ENCODE assay signal across 1 cellular context in genomic region chr11:78079232-78080083, GRCh38.
TF ChIP-seq lines count a peak whose summit lies in the region.

Gene NDUFC2 (minus strand): TSS chr11:78079862. CDS start chr11:78079744, 118 bp downstream.

TF ChIP-seq in HEK293, 187 proteins besides CTCF, POLR2A, EP300 and RAD21 (continued from another document and continues in another):
- TF ChIP-seq ZNF777 (tag by site-specific recombination; IDR thresholded peaks at IDR 0.05; ENCODE audit: borderline replicate concordance), result peak; percentile 83; the same call in 1 of the 2 replicates
- 0 out of 2 replicates have a peak, but pooled peaks have one; percentile 46 for TF ChIP-seq ZFP41 (tag by site-specific recombination; IDR thresholded peaks at IDR 0.05; ENCODE audit: borderline replicate concordance)
- peak; percentile 63; the same call in 1 of the 2 replicates for TF ChIP-seq ZSCAN16 (tag by site-specific recombination; IDR thresholded peaks at IDR 0.05)
- no peak for TF ChIP-seq ZNF280D (tag by site-specific recombination; IDR thresholded peaks at IDR 0.05)
- peak; percentile 83 for TF ChIP-seq OVOL3 (tag by site-specific recombination; IDR thresholded peaks at IDR 0.05)
- TF ChIP-seq ZNF398 (tag by site-specific recombination; IDR thresholded peaks at IDR 0.05), result peak; percentile 57
- TF ChIP-seq ZNF660 (tag by site-specific recombination; IDR thresholded peaks at IDR 0.05), result peak; percentile 91
- TF ChIP-seq PRDM4 (tag by site-specific recombination; IDR thresholded peaks at IDR 0.05), result peak; percentile 48; the same call in 1 of the 2 replicates
- peak; percentile 83 for TF ChIP-seq ZNF518A (tag by site-specific recombination; conservative IDR thresholded peaks at IDR 0.05; ENCODE audit: low read depth)
- TF ChIP-seq SP7 (tag by site-specific recombination; IDR thresholded peaks at IDR 0.05), result peak; percentile 81
- TF ChIP-seq ZNF366 (tag by site-specific recombination; conservative IDR thresholded peaks at IDR 0.05), result no peak; the same call in 1 of the 2 replicates
- 0 out of 2 replicates have a peak, but pooled peaks have one; percentile 27 for TF ChIP-seq ZNF785 (tag by site-specific recombination; IDR thresholded peaks at IDR 0.05)
- peak; percentile 85 for TF ChIP-seq KLF7 (tag by site-specific recombination; IDR thresholded peaks at IDR 0.05; ENCODE audit: borderline replicate concordance)
- no peak for TF ChIP-seq ZNF704 (tag by site-specific recombination; IDR thresholded peaks at IDR 0.05)
- TF ChIP-seq ZSCAN18 (tag by site-specific recombination; IDR thresholded peaks at IDR 0.05), result 0 out of 2 replicates have a peak, but pooled peaks have one; percentile 58
- TF ChIP-seq ZNF362 (tag by site-specific recombination; IDR thresholded peaks at IDR 0.05), result no peak
- TF ChIP-seq INSM2 (tag by site-specific recombination; IDR thresholded peaks at IDR 0.05), result peak; percentile 85
- TF ChIP-seq KLF8 (tag by site-specific recombination; IDR thresholded peaks at IDR 0.05), result peak; percentile 79
- TF ChIP-seq YY2 (tag by site-specific recombination; IDR thresholded peaks at IDR 0.05), result no peak
- TF ChIP-seq ZNF692 (tag by site-specific recombination; IDR thresholded peaks at IDR 0.05), result peak; percentile 78; the same call in 1 of the 2 replicates
- peak; percentile 30; the same call in 1 of the 2 replicates for TF ChIP-seq PRDM10 (tag by site-specific recombination; IDR thresholded peaks at IDR 0.05)
- TF ChIP-seq ZNF24 (tag by site-specific recombination; IDR thresholded peaks at IDR 0.05), result peak; percentile 83; the same call in 1 of the 2 replicates
